8 cellular contexts compared by ENCODE assay signal in genomic region chr3:42080452-42080872, GRCh38. TPM values are rescaled to one million over a fixed set of nuclear protein-coding genes. Genes with fewer than 3 reads are reported as not detected.
DNase-seq lines count a peak whose midpoint lies in the region; TF ChIP-seq lines count a peak whose summit lies in the region.

No MANE protein-coding gene starts in this region.

- H3K9me3 Mint-ChIP-seq in IgD-negative memory B cell = peaks cover 0 to 4% (median 0%) of the 10 kb centered on the region in 3 donors

- H3F3A ChIP-seq in DOHH2 (ENCODE audit: control insufficient read depth, insufficient read depth) (no peaks in the 10 kb centered on the region), smooth muscle cell (ENCODE audit: low read depth) (peaks cover 14% of the 10 kb centered on the region)

- H3K27me3 Mint-ChIP-seq in IgD-negative memory B cell = no peaks in the 10 kb centered on the region

- H3K27me3 ChIP-seq in DOHH2 (ENCODE audit: control insufficient read depth, low read length) = no peaks in the 10 kb centered on the region
- no peaks in the 10 kb centered on the region for H3K27me3 ChIP-seq in smooth muscle cell (ENCODE audit: low read depth)

- 71 to 85% (median 78%) methylated on average over 1 of the region's 1 CpG for WGBS in adipose tissue, 3 donors
- WGBS in smooth muscle cell (ENCODE audit: low lambda C conversion rate) = 54% methylated on average over 1 of the region's 1 CpG

- H3K27ac ChIP-seq in DOHH2 (ENCODE audit: low read depth, low read length) = no peak overlapping the region
- H3K27ac ChIP-seq in adipose tissue (ENCODE audit: low read depth, low read length) = peak overlapping the region; percentile 52
- peak overlapping the region; percentile 85 for H3K27ac ChIP-seq in smooth muscle cell (ENCODE audit: low read depth)

- H3K27ac Mint-ChIP-seq in IgD-negative memory B cell = peak overlapping the region; percentile 79 to 93 (median 82)

- H3K9ac ChIP-seq in smooth muscle cell (ENCODE audit: low read depth) = no peak overlapping the region

- peaks cover 56 to 67% (median 64%) of the 10 kb centered on the region in 3 donors for H3K4me1 Mint-ChIP-seq in IgD-negative memory B cell

- H3K9me3 ChIP-seq in DOHH2 (ENCODE audit: control insufficient read depth, insufficient read depth, low read length) (0 out of 2 replicates have a peak, but pooled peaks cover 2% of the 10 kb centered on the region), smooth muscle cell (replicated peaks; ENCODE audit: low read depth) (no peaks in the 10 kb centered on the region)

- DNase-seq in hepatic stellate cell (ENCODE audit: low spot score) (peak; percentile 51), smooth muscle cell (lab: John Stamatoyannopoulos, UW; ENCODE audit: unreplicated experiment) (no peak), ecto neural progenitor cell (ENCODE audit: low spot score) (no peak), HK-2 (ENCODE audit: unreplicated experiment) (no peak), SK-N-DZ (ENCODE audit: low spot score) (no peak)

- H3K4me3 Mint-ChIP-seq in IgD-negative memory B cell = peak overlapping the region in 3 of 4 donors; percentile 41 to 86 (median 85)

- TF ChIP-seq CTCF in DOHH2 (IDR thresholded peaks at IDR 0.05; ENCODE audit: low read depth, low read length, poor library complexity, severe bottlenecking) (no peak), smooth muscle cell (IDR thresholded peaks at IDR 0.05; ENCODE audit: borderline replicate concordance, insufficient read depth, poor library complexity, severe bottlenecking) (no peak)

- no peaks in the 10 kb centered on the region for H3K9me2 ChIP-seq in DOHH2 (replicated peaks; ENCODE audit: control insufficient read depth, low read length)

- H3K36me3 ChIP-seq in DOHH2 (ENCODE audit: control insufficient read depth, low read length) (peaks cover 5% of the 10 kb centered on the region; the same call in 1 of the 2 replicates), smooth muscle cell (ENCODE audit: low read depth) (no peaks in the 10 kb centered on the region)

- H4K20me1 ChIP-seq in DOHH2 (ENCODE audit: control insufficient read depth, insufficient read depth, low read depth, low read length) (0 out of 2 replicates have a peak, but pooled peaks cover 5% of the 10 kb centered on the region), smooth muscle cell (ENCODE audit: low read depth) (peaks cover 7% of the 10 kb centered on the region)

- H3K4me1 ChIP-seq in DOHH2 (ENCODE audit: control insufficient read depth, low read length) (peaks cover 55% of the 10 kb centered on the region), smooth muscle cell (ENCODE audit: low read depth) (peaks cover 18% of the 10 kb centered on the region)

- H3K4me3 ChIP-seq in DOHH2 (ENCODE audit: low read length) (no peak overlapping the region), smooth muscle cell (no peak overlapping the region)

- H2AFZ ChIP-seq in smooth muscle cell (ENCODE audit: low read depth) = no peak overlapping the region

- peaks cover 1% of the 10 kb centered on the region for H3K36me3 Mint-ChIP-seq in IgD-negative memory B cell

- H3K79me2 ChIP-seq in DOHH2 (ENCODE audit: control insufficient read depth, low read length) (peaks cover 99% of the 10 kb centered on the region), smooth muscle cell (ENCODE audit: low read depth) (peaks cover 67% of the 10 kb centered on the region)

- H3K4me2 ChIP-seq in DOHH2 (ENCODE audit: low read length) (peak overlapping the region; percentile 15; the same call in 1 of the 2 replicates), smooth muscle cell (peak overlapping the region; percentile 48)

RNA-seq across cellular contexts. Expression of gene TRAK1, which starts 10.7 kb away (rescaled TPM):
- polyA plus RNA-seq in IgD-negative memory B cell = 24.6 TPM
- polyA plus RNA-seq in adipose tissue = 10 to 100 TPM in 2 of 3 donors, 1 to 10 TPM in 1; 6.8 to 16.7 (median 10.5) TPM
- 13.7 and 16.3 TPM in 2 replicates for total RNA-seq in smooth muscle cell
- 8.7 and 13.9 TPM in 2 replicates for polyA plus RNA-seq in smooth muscle cell
- polyA plus RNA-seq in SK-N-DZ (2014; cell fraction: cytosol; rRNA removed) = 15.4 and 17.1 TPM in 2 replicates
- polyA plus RNA-seq in SK-N-DZ (2014; cell fraction: nucleus; rRNA removed) = 10.3 and 19.4 TPM in 2 replicates
